Comparison of ENCODE assay signal across 1 cellular context in genomic region chr17:83182620-83183063, GRCh38.
TF ChIP-seq lines count a peak whose summit lies in the region.

No MANE protein-coding gene starts in this region.

TF ChIP-seq in HepG2, 621 proteins besides CTCF, POLR2A, EP300 and RAD21 (continued from another document):
- TF ChIP-seq HNF1A (IDR thresholded peaks at IDR 0.05; ENCODE audit: low read depth) (no peak), HNF1A (CRISPR knock-in tag; IDR thresholded peaks at IDR 0.05; ENCODE audit: borderline replicate concordance) (no peak), NR3C1 (CRISPR knock-in tag; IDR thresholded peaks at IDR 0.05) (no peak), ZFP41 (CRISPR knock-in tag; IDR thresholded peaks at IDR 0.05; ENCODE audit: borderline replicate concordance) (no peak), FOXM1 (CRISPR knock-in tag; IDR thresholded peaks at IDR 0.05) (no peak), HNRNPLL (IDR thresholded peaks at IDR 0.05; ENCODE audit: low read depth, low read length, poor library complexity, severe bottlenecking) (no peak)
